ENCODE assay signal across 12 cellular contexts in genomic region chr2:108271691-108272253, GRCh38. TPM values are rescaled to one million over a fixed set of nuclear protein-coding genes. Genes with fewer than 3 reads are reported as not detected.
A peak's percentile ranks its signal among the peaks of the same experiment; 100 is the strongest.
DNase-seq lines count a peak whose midpoint lies in the region; ATAC-seq, FAIRE-seq and TF ChIP-seq lines count a peak whose summit lies in the region.
"Had no signal": no experiment of that assay in that cellular context is flagged by ENCODE, and none has a peak within 500 bp of the region (broad histone marks: within the 10 kb centered on the region; RNA-seq: fewer than 3 reads in every experiment).

No MANE protein-coding gene starts in this region.

- H3K9me3 ChIP-seq in astrocyte (ENCODE audit: insufficient read depth, low read depth, low read length): no peaks in the 10 kb centered on the region

- peak overlapping the region; percentile 68 for H2AFZ ChIP-seq in astrocyte (ENCODE audit: low read depth, low read length)

- H3K4me3 Mint-ChIP-seq in activated CD4-positive, alpha-beta T cell treated with anti-CD3 and anti-CD28 coated beads, Interleukin-2, amount 10 ng/mL, durations not matched to agents 24 days and 14 days: no peak overlapping the region
- H3K4me3 Mint-ChIP-seq in astrocyte (ENCODE audit: unreplicated experiment) (no peak overlapping the region), type B pancreatic cell (no peak overlapping the region)

- no peaks in the 10 kb centered on the region for H3K36me3 ChIP-seq in astrocyte (ENCODE audit: insufficient read depth, low read length)

- DNase-seq in activated CD4-positive, alpha-beta T cell treated with anti-CD3 and anti-CD28 coated beads, Interleukin-2, amount 10 ng/mL, durations not matched to agents 24 days and 14 days: peak; percentile 41
- no peak for DNase-seq in activated CD4-positive, alpha-beta T cell treated with anti-CD3 and anti-CD28 coated beads for 1 hour
- peak; percentile 27 for DNase-seq in astrocyte (ENCODE audit: low read depth)
- peak; percentile 89 for DNase-seq in kidney glomerular epithelial cell (lab: John Stamatoyannopoulos, UW)
- no peak for DNase-seq in type B pancreatic cell (ENCODE audit: extremely low spot score, unreplicated experiment)
- DNase-seq in SHP77 (lab: John Stamatoyannopoulos, UW): no peak
- DNase-seq: activated CD4-positive, alpha-beta T cell treated with anti-CD3 and anti-CD28 coated beads for 48 hours; NCI-H1930 had no signal

- ATAC-seq in GM18868 (IDR thresholded peaks at IDR 0.05; ENCODE audit: unreplicated experiment): no peak
- no peak for ATAC-seq in HG03039 (IDR thresholded peaks at IDR 0.05; ENCODE audit: unreplicated experiment)

- H3K9me3 Mint-ChIP-seq in activated CD4-positive, alpha-beta T cell treated with anti-CD3 and anti-CD28 coated beads, Interleukin-2, amount 10 ng/mL, durations not matched to agents 24 days and 14 days: no peaks in the 10 kb centered on the region
- no peaks in the 10 kb centered on the region for H3K9me3 Mint-ChIP-seq in astrocyte (ENCODE audit: unreplicated experiment)
- no peaks in the 10 kb centered on the region for H3K9me3 Mint-ChIP-seq in type B pancreatic cell

- H3K36me3 Mint-ChIP-seq in activated CD4-positive, alpha-beta T cell treated with anti-CD3 and anti-CD28 coated beads, Interleukin-2, amount 10 ng/mL, durations not matched to agents 24 days and 14 days (ENCODE audit: low read depth): no peaks in the 10 kb centered on the region
- no peaks in the 10 kb centered on the region for H3K36me3 Mint-ChIP-seq in astrocyte (ENCODE audit: low read depth, unreplicated experiment)
- no peaks in the 10 kb centered on the region for H3K36me3 Mint-ChIP-seq in type B pancreatic cell

- no peak overlapping the region for H3K4me3 ChIP-seq in astrocyte (ENCODE audit: insufficient read depth, low read depth, low read length)

- peak overlapping the region; percentile 37 for H3K27ac ChIP-seq in astrocyte (ENCODE audit: low read depth, low read length)

- no peaks in the 10 kb centered on the region for H3K27me3 Mint-ChIP-seq in activated CD4-positive, alpha-beta T cell treated with anti-CD3 and anti-CD28 coated beads, Interleukin-2, amount 10 ng/mL, durations not matched to agents 24 days and 14 days
- H3K27me3 Mint-ChIP-seq in astrocyte (ENCODE audit: low read depth, unreplicated experiment): no peaks in the 10 kb centered on the region
- no peaks in the 10 kb centered on the region for H3K27me3 Mint-ChIP-seq in type B pancreatic cell

- FAIRE-seq in astrocyte (lab: Jason Lieb, UNC): no peak

- H4K20me1 ChIP-seq in astrocyte (ENCODE audit: insufficient read depth, low read length): no peaks in the 10 kb centered on the region

- H3K79me2 ChIP-seq in astrocyte (ENCODE audit: insufficient read depth, low read length): no peaks in the 10 kb centered on the region

- H3K27me3 ChIP-seq in astrocyte (ENCODE audit: insufficient read depth, low read length): no peaks in the 10 kb centered on the region

- intact Hi-C loops in activated CD4-positive, alpha-beta T cell treated with anti-CD3 and anti-CD28 coated beads, Interleukin-2, amount 10 ng/mL, durations not matched to agents 24 days and 14 days (cut with micrococcal nuclease): no loop called here

- H3K9ac ChIP-seq in astrocyte (ENCODE audit: low read length): peak overlapping the region; percentile 55

- H3K27ac Mint-ChIP-seq in activated CD4-positive, alpha-beta T cell treated with anti-CD3 and anti-CD28 coated beads, Interleukin-2, amount 10 ng/mL, durations not matched to agents 24 days and 14 days: no peak overlapping the region
- H3K27ac Mint-ChIP-seq in astrocyte (ENCODE audit: unreplicated experiment) (no peak overlapping the region), type B pancreatic cell (peak overlapping the region; percentile 26)

- peaks cover 1% of the 10 kb centered on the region for H3K4me1 Mint-ChIP-seq in activated CD4-positive, alpha-beta T cell treated with anti-CD3 and anti-CD28 coated beads, Interleukin-2, amount 10 ng/mL, durations not matched to agents 24 days and 14 days
- H3K4me1 Mint-ChIP-seq in astrocyte (ENCODE audit: low read depth, unreplicated experiment): peaks cover 19% of the 10 kb centered on the region
- H3K4me1 Mint-ChIP-seq in type B pancreatic cell (ENCODE audit: unreplicated experiment): peaks cover 2% of the 10 kb centered on the region

- H3K4me2 ChIP-seq in astrocyte (ENCODE audit: low read length): peak overlapping the region; percentile 72

- peaks cover 13% of the 10 kb centered on the region for H3K4me1 ChIP-seq in astrocyte (ENCODE audit: insufficient read depth, low read length)

- TF ChIP-seq CTCF in astrocyte (IDR thresholded peaks at IDR 0.05; ENCODE audit: insufficient read depth, low read depth, low read length) (no peak), type B pancreatic cell (conservative IDR thresholded peaks at IDR 0.05) (no peak)

RNA-seq across cellular contexts. Expression of gene SULT1C2, which starts 16.9 kb away (rescaled TPM):
- not detected in 2 replicates for total RNA-seq in activated CD4-positive, alpha-beta T cell treated with anti-CD3 and anti-CD28 coated beads, Interleukin-2, amount 10 ng/mL, durations not matched to agents 24 days and 14 days
- total RNA-seq in astrocyte (0.23 TPM in 1 of 2 replicates, not detected in the other), type B pancreatic cell (ENCODE audit: low replicate concordance) (4.2 and 5.9 TPM in 2 replicates)
- total RNA-seq: dermis microvascular lymphatic vessel endothelial cell had no signal

RNA-seq across cellular contexts. Expression of gene SULT1C3, which starts 32.0 kb away (rescaled TPM):
- not detected in 2 replicates for total RNA-seq in activated CD4-positive, alpha-beta T cell treated with anti-CD3 and anti-CD28 coated beads, Interleukin-2, amount 10 ng/mL, durations not matched to agents 24 days and 14 days
- total RNA-seq in astrocyte: not detected in 2 replicates
- total RNA-seq in type B pancreatic cell (ENCODE audit: low replicate concordance): not detected in 2 replicates
- total RNA-seq: dermis microvascular lymphatic vessel endothelial cell, omental fat pad had no signal

Comparison
In these comparisons a context has a peak if more than half of its experiments do, and no peak if none do; other contexts are left out.
1. DNase-seq: peak in activated CD4-positive, alpha-beta T cell treated with anti-CD3 and anti-CD28 coated beads, Interleukin-2, amount 10 ng/mL, durations not matched to agents 24 days and 14 days (single experiment), astrocyte (single experiment) and kidney glomerular epithelial cell (single experiment); none in activated CD4-positive, alpha-beta T cell treated with anti-CD3 and anti-CD28 coated beads for 1 hour (single experiment), type B pancreatic cell (single experiment) and SHP77 (0 of 2).